Comparison of ENCODE assay signal across 14 cellular contexts in the genomic region with DNA sequence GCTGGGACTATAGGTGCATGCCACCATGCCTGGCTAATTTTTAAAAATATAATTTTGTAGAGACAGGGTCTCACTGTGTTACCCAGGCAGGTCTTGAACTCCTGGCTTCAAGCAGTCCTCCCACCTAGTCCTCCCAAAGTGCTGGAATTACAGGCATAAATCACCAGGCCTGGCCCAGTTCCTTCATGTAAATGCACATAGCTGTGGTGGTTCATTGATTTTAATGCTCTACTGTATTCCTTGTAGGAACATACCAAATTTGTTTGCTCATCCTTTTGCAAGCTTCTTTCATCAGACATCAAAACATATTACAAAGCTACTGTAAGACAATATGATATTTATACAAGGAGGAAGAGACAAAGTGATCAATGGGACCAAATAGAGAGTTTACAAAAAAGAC.
DNase-seq lines count a peak whose midpoint lies in the region; ATAC-seq and TF ChIP-seq lines count a peak whose summit lies in the region.
"Had no signal": no experiment of that assay in that cellular context is flagged by ENCODE, and none has a peak within 500 bp of the region (broad histone marks: within the 10 kb centered on the region; RNA-seq: fewer than 3 reads in every experiment).

No MANE protein-coding gene starts in this region.

- no peak overlapping the region for H2BK20ac ChIP-seq in IMR-90 (ENCODE audit: low read depth, low read length)

- H4K20me1 ChIP-seq in IMR-90 (ENCODE audit: insufficient read depth, low read length) = no peaks in the 10 kb centered on the region
- H4K20me1 ChIP-seq in OCI-LY7 (ENCODE audit: insufficient read depth, low read length) = no peaks in the 10 kb centered on the region; the same call in 1 of the 2 replicates
- H4K20me1 ChIP-seq: BLaER1 had no signal

- H3K9ac ChIP-seq in IMR-90 (ENCODE audit: low read depth, low read length) = no peak overlapping the region
- H3K9ac ChIP-seq: BLaER1 had no signal

- no peak overlapping the region for H2AK5ac ChIP-seq in IMR-90 (ENCODE audit: low read depth, low read length)

- H3K27me3 ChIP-seq in IMR-90 (ENCODE audit: control insufficient read depth, insufficient read depth, low read length) = no peaks in the 10 kb centered on the region
- no peaks in the 10 kb centered on the region for H3K27me3 ChIP-seq in foreskin keratinocyte
- H3K27me3 ChIP-seq: BLaER1 had no signal

- H3K4me2 ChIP-seq in IMR-90 (ENCODE audit: low read depth, low read length) (no peak overlapping the region), OCI-LY7 (ENCODE audit: low read length) (no peak overlapping the region)
- H3K4me2 ChIP-seq: BLaER1 had no signal

- POLR2A ChIA-PET in IMR-90 (lab: Charles Lee; ENCODE audit: unreplicated experiment) (interaction anchor here (0.6 kb wide), 1 partner anchor 8 kb away, joined by 3 read pairs; no protein-coding TSS in a partner anchor), OCI-LY7 (lab: Charles Lee) (no interaction called here)

- CTCF ChIA-PET in IMR-90 (lab: Yijun Ruan, JAX) = interaction anchor here (1.3 kb wide), 1 partner anchor 210 kb away, joined by 3 read pairs; no protein-coding TSS in a partner anchor
- CTCF ChIA-PET in OCI-LY7 (lab: Charles Lee; ENCODE audit: unreplicated experiment) = no interaction called here

- H4K8ac ChIP-seq in IMR-90 (ENCODE audit: low read depth in 2 of 2, low read length in 2 of 2) = no peak overlapping the region

- no peaks in the 10 kb centered on the region for H3K4me1 ChIP-seq in IMR-90 (ENCODE audit: control insufficient read depth, insufficient read depth, low read length)
- no peaks in the 10 kb centered on the region for H3K4me1 ChIP-seq in foreskin keratinocyte
- H3K4me1 ChIP-seq in OCI-LY7 (ENCODE audit: insufficient read depth, low read length, poor library complexity, severe bottlenecking) = no peaks in the 10 kb centered on the region
- H3K4me1 ChIP-seq: BLaER1, Caco-2 had no signal

- no peak overlapping the region for H3K56ac ChIP-seq in IMR-90 (ENCODE audit: extremely low read depth, insufficient read depth, low read length)

- H3K79me2 ChIP-seq in OCI-LY7 (ENCODE audit: insufficient read depth, low read depth, low read length) = no peaks in the 10 kb centered on the region

- in situ Hi-C loops in IMR-90 (cut with MboI; ENCODE audit: low sequenced_read_pairs) = no loop called here

- H3K36me3 ChIP-seq in IMR-90 (ENCODE audit: control insufficient read depth, insufficient read depth, low read length) (no peaks in the 10 kb centered on the region), OCI-LY7 (ENCODE audit: insufficient read depth, low read length) (no peaks in the 10 kb centered on the region)
- H3K36me3 ChIP-seq: BLaER1, HAP-1 had no signal

- H2BK5ac ChIP-seq in IMR-90 (ENCODE audit: low read depth, low read length, poor library complexity, severe bottlenecking) = no peak overlapping the region

- H3K9me3 ChIP-seq in IMR-90 (ENCODE audit: control insufficient read depth, insufficient read depth, low read length) (no peaks in the 10 kb centered on the region), OCI-LY7 (ENCODE audit: low read length) (no peaks in the 10 kb centered on the region)
- H3K9me3 ChIP-seq: BLaER1, Caco-2 had no signal

- no peaks in the 10 kb centered on the region for H3K9me1 ChIP-seq in IMR-90 (ENCODE audit: insufficient read depth, low read length)

- H3K79me1 ChIP-seq in IMR-90 (ENCODE audit: low read depth in 1 of 2, low read length in 2 of 2) = no peaks in the 10 kb centered on the region

- no peak overlapping the region for H3K14ac ChIP-seq in IMR-90 (replicated peaks; ENCODE audit: low read depth, low read length)

- H4K91ac ChIP-seq in IMR-90 (ENCODE audit: insufficient read depth, low read depth, low read length) = no peak overlapping the region

- H3K9me2 ChIP-seq in OCI-LY7 (ENCODE audit: insufficient read depth, low read length) = no peaks in the 10 kb centered on the region

- dilution Hi-C loops in IMR-90 (cut with HindIII; ENCODE audit: low sequenced_read_pairs, unreplicated experiment) = no loop called here

- H2BK15ac ChIP-seq in IMR-90 (ENCODE audit: low read depth, low read length) = no peak overlapping the region

- ATAC-seq in IMR-90 (ENCODE audit: low read depth) = no peak
- ATAC-seq in foreskin keratinocyte = no peak

- TF ChIP-seq RAD21 in IMR-90 (IDR thresholded peaks at IDR 0.05; ENCODE audit: low read length) = no peak

- BruUV-seq in IMR-90 (replicated peaks; lab: Mats Ljungman, UMichigan) = no TSS peak
- BruUV-seq in OCI-LY7 (replicated peaks; lab: Mats Ljungman, UMichigan) = no TSS peak

- H2AFZ ChIP-seq in IMR-90 (replicated peaks; ENCODE audit: low read length, poor library complexity) = no peak overlapping the region
- no peak overlapping the region for H2AFZ ChIP-seq in OCI-LY7 (ENCODE audit: low read length)

- intact Hi-C loops in IMR-90 (cut with micrococcal nuclease) = no loop called here
- intact Hi-C loops in OCI-LY7 (cut with micrococcal nuclease; ENCODE audit: unreplicated experiment) = no loop called here

- no peak overlapping the region for H3K18ac ChIP-seq in IMR-90 (ENCODE audit: low read depth, low read length)

- H2AK9ac ChIP-seq in IMR-90 (replicated peaks; ENCODE audit: low read depth, low read length, poor library complexity) = no peak overlapping the region

- H3K27ac ChIP-seq in IMR-90 (ENCODE audit: insufficient read depth, low read length) (no peak overlapping the region), foreskin keratinocyte (no peak overlapping the region), OCI-LY7 (ENCODE audit: low read depth, low read length, poor library complexity, severe bottlenecking) (no peak overlapping the region)
- H3K27ac ChIP-seq: 22Rv1, BLaER1 had no signal

- no peak overlapping the region for H3K4ac ChIP-seq in IMR-90 (ENCODE audit: low read depth, low read length)

- TF ChIP-seq CTCF in AG10803 (conservative IDR thresholded peaks at IDR 0.05; ENCODE audit: low read length) (no peak), IMR-90 (conservative IDR thresholded peaks at IDR 0.05; ENCODE audit: low read depth, low read length) (no peak), foreskin keratinocyte (conservative IDR thresholded peaks at IDR 0.05) (no peak), OCI-LY7 (conservative IDR thresholded peaks at IDR 0.05; ENCODE audit: low read length) (no peak)

- H4K5ac ChIP-seq in IMR-90 (ENCODE audit: low read depth, low read length) = no peak overlapping the region

- no peak overlapping the region for H3K23ac ChIP-seq in IMR-90 (ENCODE audit: low read depth, low read length)

- TF ChIP-seq POLR2A in IMR-90 (IDR thresholded peaks at IDR 0.05; ENCODE audit: low read depth, low read length) = no peak

- H2BK120ac ChIP-seq in IMR-90 (ENCODE audit: low read depth, low read length) = no peak overlapping the region

- H3K4me3 ChIP-seq in AG10803 (ENCODE audit: low read length) (no peak overlapping the region), IMR-90 (ENCODE audit: insufficient read depth, low read depth, low read length) (no peak overlapping the region), skeletal muscle cell (ENCODE audit: low read depth, low read length) (no peak overlapping the region), OCI-LY7 (ENCODE audit: low read depth, low read length, poor library complexity, severe bottlenecking) (no peak overlapping the region)
- H3K4me3 ChIP-seq: BLaER1, HAP-1 had no signal

- DNase-seq in AG10803 (ENCODE audit: low read depth) (peak; percentile 18), IMR-90 (peak; percentile 18), foreskin keratinocyte (peak; percentile 8 to 59), skeletal muscle cell (ENCODE audit: low read depth) (peak; percentile 2), SKM-1 treated with dmso at 0.1 percent for 144 hours (lab: John Stamatoyannopoulos, UW; ENCODE audit: unreplicated experiment) (no peak), KG1 (lab: John Stamatoyannopoulos, UW) (no peak), OCI-LY7 (ENCODE audit: low spot score) (no peak)
- DNase-seq: AML-193; Caco-2; CD8-positive, alpha-beta memory T cell; HFFc6 had no signal

TF ChIP-seq in IMR-90, 13 proteins besides CTCF, POLR2A, EP300 and RAD21:
- TF ChIP-seq, protein P1, sequence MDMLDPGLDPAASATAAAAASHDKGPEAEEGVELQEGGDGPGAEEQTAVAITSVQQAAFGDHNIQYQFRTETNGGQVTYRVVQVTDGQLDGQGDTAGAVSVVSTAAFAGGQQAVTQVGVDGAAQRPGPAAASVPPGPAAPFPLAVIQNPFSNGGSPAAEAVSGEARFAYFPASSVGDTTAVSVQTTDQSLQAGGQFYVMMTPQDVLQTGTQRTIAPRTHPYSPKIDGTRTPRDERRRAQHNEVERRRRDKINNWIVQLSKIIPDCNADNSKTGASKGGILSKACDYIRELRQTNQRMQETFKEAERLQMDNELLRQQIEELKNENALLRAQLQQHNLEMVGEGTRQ (IDR thresholded peaks at IDR 0.05; ENCODE audit: low read depth, low read length) = no peak
- TF ChIP-seq BHLHE40 (IDR thresholded peaks at IDR 0.05; ENCODE audit: low read depth, low read length) (no peak), CHD1 (IDR thresholded peaks at IDR 0.05; ENCODE audit: low read depth, low read length) (no peak), RCOR1 (IDR thresholded peaks at IDR 0.05; ENCODE audit: insufficient replicate concordance, low read length) (no peak), MAFK (IDR thresholded peaks at IDR 0.05; ENCODE audit: low read depth, low read length) (no peak), MXI1 (IDR thresholded peaks at IDR 0.05; ENCODE audit: borderline replicate concordance, low read depth, low read length) (no peak), CEBPB (IDR thresholded peaks at IDR 0.05; ENCODE audit: low read depth, low read length) (no peak), NFE2L2 (IDR thresholded peaks at IDR 0.05; ENCODE audit: low read depth, low read length) (no peak), RFX5 (IDR thresholded peaks at IDR 0.05; ENCODE audit: low read depth, low read length) (no peak), SMC3 (IDR thresholded peaks at IDR 0.05; ENCODE audit: low read depth, low read length) (no peak), FOS (IDR thresholded peaks at IDR 0.05; ENCODE audit: low read depth, low read length) (no peak), MAZ (IDR thresholded peaks at IDR 0.05; ENCODE audit: borderline replicate concordance, low read depth, low read length) (no peak)
- TF ChIP-seq, protein P2, sequence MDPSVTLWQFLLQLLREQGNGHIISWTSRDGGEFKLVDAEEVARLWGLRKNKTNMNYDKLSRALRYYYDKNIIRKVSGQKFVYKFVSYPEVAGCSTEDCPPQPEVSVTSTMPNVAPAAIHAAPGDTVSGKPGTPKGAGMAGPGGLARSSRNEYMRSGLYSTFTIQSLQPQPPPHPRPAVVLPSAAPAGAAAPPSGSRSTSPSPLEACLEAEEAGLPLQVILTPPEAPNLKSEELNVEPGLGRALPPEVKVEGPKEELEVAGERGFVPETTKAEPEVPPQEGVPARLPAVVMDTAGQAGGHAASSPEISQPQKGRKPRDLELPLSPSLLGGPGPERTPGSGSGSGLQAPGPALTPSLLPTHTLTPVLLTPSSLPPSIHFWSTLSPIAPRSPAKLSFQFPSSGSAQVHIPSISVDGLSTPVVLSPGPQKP (IDR thresholded peaks at IDR 0.05; ENCODE audit: borderline replicate concordance, low read depth, low read length) = no peak

Comparison
In these comparisons a context has a peak if more than half of its experiments do, and no peak if none do; other contexts are left out.
1. DNase-seq: peak in AG10803 (single experiment), IMR-90 (single experiment), foreskin keratinocyte (2 of 2) and skeletal muscle cell (single experiment); none in SKM-1 treated with dmso at 0.1 percent for 144 hours (single experiment), KG1 (single experiment) and OCI-LY7 (single experiment).